Comparison of ENCODE assay signal across 32 cellular contexts in genomic region chr1:193771596-193771995, GRCh38.
"Had no signal": no experiment of that assay in that cellular context is flagged by ENCODE, and none has a peak within 500 bp of the region (broad histone marks: within the 10 kb centered on the region; RNA-seq: fewer than 3 reads in every experiment).

No MANE protein-coding gene starts in this region.

- H3K9me3 ChIP-seq: esophagus squamous epithelium had no signal

- ATAC-seq: activated CD4-positive, alpha-beta T cell treated with anti-CD3 and anti-CD28 coated beads for 36 hours; activated CD8-positive, alpha-beta memory T cell treated with anti-CD3 and anti-CD28 coated beads, Interleukin-2, amount 10 ng/mL, durations not matched to agents 7 days and 5 days; activated CD8-positive, alpha-beta T cell treated with anti-CD3 and anti-CD28 coated beads, Interleukin-2, amount 10 ng/mL, durations not matched to agents 7 days and 5 days; activated naive CD8-positive, alpha-beta T cell treated with anti-CD3 and anti-CD28 coated beads, Interleukin-2, amount 50 U/mL, for 24 hours; body of pancreas; T-helper 17 cell had no signal

- H3K27ac Mint-ChIP-seq: activated CD4-positive, alpha-beta memory T cell treated with anti-CD3 and anti-CD28 coated beads for 36 hours; activated CD4-positive, alpha-beta T cell treated with anti-CD3 and anti-CD28 coated beads for 36 hours; activated CD4-positive, alpha-beta T cell treated with anti-CD3 and anti-CD28 coated beads, Interleukin-2, amount 10 ng/mL, durations not matched to agents 24 days and 14 days; activated CD8-positive, alpha-beta memory T cell treated with anti-CD3 and anti-CD28 coated beads, Interleukin-2, amount 10 ng/mL, durations not matched to agents 7 days and 5 days; activated CD8-positive, alpha-beta T cell treated with anti-CD3 and anti-CD28 coated beads, Interleukin-2, amount 10 ng/mL, durations not matched to agents 7 days and 5 days; activated naive CD4-positive, alpha-beta T cell treated with anti-CD3 and anti-CD28 coated beads for 36 hours; activated naive CD4-positive, alpha-beta T cell treated with anti-CD3 and anti-CD28 coated beads, Interleukin-2, amount 50 U/mL, for 24 hours; activated naive CD8-positive, alpha-beta T cell treated with anti-CD3 and anti-CD28 coated beads for 36 hours; activated naive CD8-positive, alpha-beta T cell treated with anti-CD3 and anti-CD28 coated beads, Interleukin-2, amount 50 U/mL, for 24 hours; activated T-helper 1 cell treated with anti-CD3 and anti-CD28 coated beads, Interleukin-12 subunit alpha, Interleukin-12 subunit beta, Interleukin-2, Interleukin-4 antibody, amounts not matched to agents 30 ng/mL and 10 ng/mL and 1 ng/mL, durations not matched to agents 14 hours and 24 hours and 36 hours; activated T-helper 2 cell treated with anti-CD3 and anti-CD28 coated beads, Interferon-gamma antibody, Interleukin-2, Interleukin-4, amounts not matched to agents 10 μg/mL and 5 μg/mL and 100 μg/mL, durations not matched to agents 14 hours and 24 hours and 36 hours; T-helper 17 cell; T-helper 2 cell treated with Interferon-gamma antibody and Interleukin-4, amounts not matched to agents 5 μg/mL and 100 μg/mL, for 36 hours had no signal

- H3K36me3 ChIP-seq: adrenal gland, esophagus squamous epithelium had no signal

- H3K27me3 Mint-ChIP-seq: activated CD4-positive, alpha-beta memory T cell treated with anti-CD3 and anti-CD28 coated beads for 36 hours; activated CD4-positive, alpha-beta T cell treated with anti-CD3 and anti-CD28 coated beads for 36 hours; activated CD4-positive, alpha-beta T cell treated with anti-CD3 and anti-CD28 coated beads, Interleukin-2, amount 10 ng/mL, durations not matched to agents 24 days and 14 days; activated CD8-positive, alpha-beta memory T cell treated with anti-CD3 and anti-CD28 coated beads, Interleukin-2, amount 10 ng/mL, durations not matched to agents 7 days and 5 days; activated naive CD4-positive, alpha-beta T cell treated with anti-CD3 and anti-CD28 coated beads, Interleukin-2, amount 50 U/mL, for 24 hours; activated naive CD8-positive, alpha-beta T cell treated with anti-CD3 and anti-CD28 coated beads for 36 hours; activated naive CD8-positive, alpha-beta T cell treated with anti-CD3 and anti-CD28 coated beads, Interleukin-2, amount 50 U/mL, for 24 hours; T-helper 17 cell had no signal

- H3K27me3 ChIP-seq: adrenal gland, body of pancreas had no signal

- H3K4me1 ChIP-seq: adrenal gland, body of pancreas, esophagus squamous epithelium had no signal

- H3K27ac ChIP-seq: adrenal gland, body of pancreas, epithelial cell of prostate, esophagus squamous epithelium had no signal

- H3K4me3 Mint-ChIP-seq: activated CD4-positive, alpha-beta memory T cell treated with anti-CD3 and anti-CD28 coated beads for 36 hours; activated CD4-positive, alpha-beta T cell treated with anti-CD3 and anti-CD28 coated beads for 36 hours; activated CD4-positive, alpha-beta T cell treated with anti-CD3 and anti-CD28 coated beads, Interleukin-2, amount 10 ng/mL, durations not matched to agents 24 days and 14 days; activated CD8-positive, alpha-beta memory T cell treated with anti-CD3 and anti-CD28 coated beads, Interleukin-2, amount 10 ng/mL, durations not matched to agents 7 days and 5 days; activated CD8-positive, alpha-beta T cell treated with anti-CD3 and anti-CD28 coated beads, Interleukin-2, amount 10 ng/mL, durations not matched to agents 7 days and 5 days; activated naive CD4-positive, alpha-beta T cell treated with anti-CD3 and anti-CD28 coated beads for 36 hours; activated naive CD4-positive, alpha-beta T cell treated with anti-CD3 and anti-CD28 coated beads, Interleukin-2, amount 50 U/mL, for 24 hours; activated naive CD8-positive, alpha-beta T cell treated with anti-CD3 and anti-CD28 coated beads for 36 hours; activated naive CD8-positive, alpha-beta T cell treated with anti-CD3 and anti-CD28 coated beads, Interleukin-2, amount 50 U/mL, for 24 hours; activated T-helper 1 cell treated with anti-CD3 and anti-CD28 coated beads, Interleukin-12 subunit alpha, Interleukin-12 subunit beta, Interleukin-2, Interleukin-4 antibody, amounts not matched to agents 30 ng/mL and 10 ng/mL and 1 ng/mL, durations not matched to agents 14 hours and 24 hours and 36 hours; T-helper 17 cell; T-helper 2 cell treated with Interferon-gamma antibody and Interleukin-4, amounts not matched to agents 5 μg/mL and 100 μg/mL, for 36 hours had no signal

- DNase-seq: activated CD4-positive, alpha-beta memory T cell treated with anti-CD3 and anti-CD28 coated beads for 36 hours; activated CD4-positive, alpha-beta T cell treated with anti-CD3 and anti-CD28 coated beads for 36 hours; activated CD4-positive, alpha-beta T cell treated with anti-CD3 and anti-CD28 coated beads, Interleukin-2, amount 10 ng/mL, durations not matched to agents 24 days and 14 days; activated CD4-positive, CD25-positive, alpha-beta regulatory T cell; activated CD4-positive, CD25-positive, alpha-beta regulatory T cell treated with anti-CD3 and anti-CD28 coated beads, Interleukin-2, amount 50 U/mL, for 72 hours; activated CD8-positive, alpha-beta memory T cell treated with anti-CD3 and anti-CD28 coated beads, Interleukin-2, amount 10 ng/mL, durations not matched to agents 7 days and 5 days; activated CD8-positive, alpha-beta memory T cell treated with anti-CD3 and anti-CD28 coated beads, Interleukin-2, amount 50 U/mL, for 4 hours; activated CD8-positive, alpha-beta T cell treated with anti-CD3 and anti-CD28 coated beads, Interleukin-2, amount 10 ng/mL, durations not matched to agents 7 days and 5 days; activated effector memory CD4-positive, alpha-beta T cell treated with anti-CD3 and anti-CD28 coated beads, Interleukin-2, amount 50 U/mL, for 16 hours; activated naive CD4-positive, alpha-beta T cell treated with anti-CD3 and anti-CD28 coated beads for 36 hours; activated naive CD8-positive, alpha-beta T cell treated with anti-CD3 and anti-CD28 coated beads for 36 hours; activated naive CD8-positive, alpha-beta T cell treated with anti-CD3 and anti-CD28 coated beads, Interleukin-2, amount 50 U/mL, for 24 hours; activated T-cell treated with anti-CD3 and anti-CD28 coated beads, Interleukin-2, amount 50 U/mL, for 1 hour; activated T-cell treated with anti-CD3 and anti-CD28 coated beads, Interleukin-2, amount 50 U/mL, for 48 hours; adrenal gland; amygdala; aorta; body of pancreas; caudate nucleus; cortex of kidney; dermis blood vessel endothelial cell; effector CD4-positive, alpha-beta T cell; esophagus squamous epithelium; head of caudate nucleus; T-helper 1 cell; T-helper 17 cell; T1000 had no signal

- H3K4me3 ChIP-seq: adrenal gland, body of pancreas, esophagus squamous epithelium had no signal
